ENCODE assay signal across 21 cellular contexts in the genomic region with DNA sequence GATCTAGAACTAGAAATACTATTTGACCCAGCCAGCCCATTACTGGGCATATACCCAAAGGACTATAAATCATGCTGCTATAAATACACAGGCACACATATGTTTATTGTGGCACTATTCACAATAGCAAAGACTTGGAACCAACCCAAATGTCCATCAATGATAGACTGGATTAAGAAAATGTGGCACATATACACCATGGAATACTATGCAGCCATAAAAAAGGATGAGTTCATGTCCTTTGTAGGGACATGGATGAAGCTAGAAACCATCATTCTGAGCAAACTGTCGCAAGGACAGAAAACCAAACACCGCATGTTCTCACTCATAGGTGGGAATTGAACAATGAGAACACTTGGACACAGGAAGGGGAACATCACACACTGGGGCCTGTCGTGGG. TPM values are rescaled to one million over a fixed set of nuclear protein-coding genes. Genes with fewer than 3 reads are reported as not detected.
"Had no signal": no experiment of that assay in that cellular context is flagged by ENCODE, and none has a peak within 500 bp of the region (broad histone marks: within the 10 kb centered on the region; RNA-seq: fewer than 3 reads in every experiment).

No MANE protein-coding gene starts in this region.

RNA-seq across cellular contexts. Expression of gene OR2V1, which starts 35.8 kb away (rescaled TPM):
- total RNA-seq: activated naive CD4-positive, alpha-beta T cell treated with anti-CD3 and anti-CD28 coated beads for 36 hours; activated naive CD4-positive, alpha-beta T cell treated with anti-CD3 and anti-CD28 coated beads, Interleukin-2, amount 50 U/mL, for 72 hours; activated naive CD8-positive, alpha-beta T cell treated with anti-CD3 and anti-CD28 coated beads for 36 hours; activated naive CD8-positive, alpha-beta T cell treated with anti-CD3 and anti-CD28 coated beads, Interleukin-2, amount 10 ng/mL, durations not matched to agents 7 days and 5 days; activated T-cell treated with anti-CD3 and anti-CD28 coated beads, Interleukin-2, amount 50 U/mL, for 4 hours; activated T-cell treated with anti-CD3 and anti-CD28 coated beads, Interleukin-2, amount 50 U/mL, for 72 hours; activated T-helper 1 cell treated with anti-CD3 and anti-CD28 coated beads, Interleukin-12 subunit alpha, Interleukin-12 subunit beta, Interleukin-2, Interleukin-4 antibody, amounts not matched to agents 30 ng/mL and 10 ng/mL and 1 ng/mL, durations not matched to agents 14 hours and 24 hours and 36 hours; activated T-helper 17 cell treated with anti-CD3 and anti-CD28 coated beads, Interleukin-2, amount 50 U/mL, for 72 hours; activated T-helper 2 cell treated with anti-CD3 and anti-CD28 coated beads, Interferon-gamma antibody, Interleukin-2, Interleukin-4, amounts not matched to agents 10 μg/mL and 5 μg/mL and 100 μg/mL, durations not matched to agents 14 hours and 24 hours and 36 hours; adrenal gland; aorta; ascending aorta; astrocyte; body of pancreas; breast epithelium; bronchial epithelial cell; cardiac muscle cell; cardiac septum; cerebellum; chondrocyte had no signal
- polyA plus RNA-seq: adipose tissue, adrenal gland, aorta, cardiac muscle cell had no signal

RNA-seq across cellular contexts. Expression of gene OR2V2, which starts 52.2 kb away (rescaled TPM):
- total RNA-seq: activated naive CD4-positive, alpha-beta T cell treated with anti-CD3 and anti-CD28 coated beads for 36 hours; activated naive CD4-positive, alpha-beta T cell treated with anti-CD3 and anti-CD28 coated beads, Interleukin-2, amount 50 U/mL, for 72 hours; activated naive CD8-positive, alpha-beta T cell treated with anti-CD3 and anti-CD28 coated beads for 36 hours; activated naive CD8-positive, alpha-beta T cell treated with anti-CD3 and anti-CD28 coated beads, Interleukin-2, amount 10 ng/mL, durations not matched to agents 7 days and 5 days; activated T-cell treated with anti-CD3 and anti-CD28 coated beads, Interleukin-2, amount 50 U/mL, for 4 hours; activated T-cell treated with anti-CD3 and anti-CD28 coated beads, Interleukin-2, amount 50 U/mL, for 72 hours; activated T-helper 1 cell treated with anti-CD3 and anti-CD28 coated beads, Interleukin-12 subunit alpha, Interleukin-12 subunit beta, Interleukin-2, Interleukin-4 antibody, amounts not matched to agents 30 ng/mL and 10 ng/mL and 1 ng/mL, durations not matched to agents 14 hours and 24 hours and 36 hours; activated T-helper 17 cell treated with anti-CD3 and anti-CD28 coated beads, Interleukin-2, amount 50 U/mL, for 72 hours; activated T-helper 2 cell treated with anti-CD3 and anti-CD28 coated beads, Interferon-gamma antibody, Interleukin-2, Interleukin-4, amounts not matched to agents 10 μg/mL and 5 μg/mL and 100 μg/mL, durations not matched to agents 14 hours and 24 hours and 36 hours; adrenal gland; aorta; ascending aorta; astrocyte; body of pancreas; breast epithelium; bronchial epithelial cell; cardiac muscle cell; cardiac septum; cerebellum; chondrocyte had no signal
- polyA plus RNA-seq: adipose tissue, adrenal gland, aorta, cardiac muscle cell had no signal

RNA-seq across cellular contexts. Expression of gene BTNL9, which starts 55.1 kb away (rescaled TPM):
- total RNA-seq: activated naive CD4-positive, alpha-beta T cell treated with anti-CD3 and anti-CD28 coated beads for 36 hours; activated naive CD8-positive, alpha-beta T cell treated with anti-CD3 and anti-CD28 coated beads, Interleukin-2, amount 10 ng/mL, durations not matched to agents 7 days and 5 days; activated T-helper 1 cell treated with anti-CD3 and anti-CD28 coated beads, Interleukin-12 subunit alpha, Interleukin-12 subunit beta, Interleukin-2, Interleukin-4 antibody, amounts not matched to agents 30 ng/mL and 10 ng/mL and 1 ng/mL, durations not matched to agents 14 hours and 24 hours and 36 hours; activated T-helper 2 cell treated with anti-CD3 and anti-CD28 coated beads, Interferon-gamma antibody, Interleukin-2, Interleukin-4, amounts not matched to agents 10 μg/mL and 5 μg/mL and 100 μg/mL, durations not matched to agents 14 hours and 24 hours and 36 hours; astrocyte; bronchial epithelial cell; cardiac muscle cell; chondrocyte had no signal
- polyA plus RNA-seq: cardiac muscle cell had no signal
